Comparison of ENCODE assay signal across 1 cellular context in genomic region chr2:147133273-147133901, GRCh38.
TF ChIP-seq lines count a peak whose summit lies in the region.

No MANE protein-coding gene starts in this region.

TF ChIP-seq in GM23338, 12 proteins besides CTCF, POLR2A, EP300 and RAD21 (continued from another document):
- TF ChIP-seq, protein P1, sequence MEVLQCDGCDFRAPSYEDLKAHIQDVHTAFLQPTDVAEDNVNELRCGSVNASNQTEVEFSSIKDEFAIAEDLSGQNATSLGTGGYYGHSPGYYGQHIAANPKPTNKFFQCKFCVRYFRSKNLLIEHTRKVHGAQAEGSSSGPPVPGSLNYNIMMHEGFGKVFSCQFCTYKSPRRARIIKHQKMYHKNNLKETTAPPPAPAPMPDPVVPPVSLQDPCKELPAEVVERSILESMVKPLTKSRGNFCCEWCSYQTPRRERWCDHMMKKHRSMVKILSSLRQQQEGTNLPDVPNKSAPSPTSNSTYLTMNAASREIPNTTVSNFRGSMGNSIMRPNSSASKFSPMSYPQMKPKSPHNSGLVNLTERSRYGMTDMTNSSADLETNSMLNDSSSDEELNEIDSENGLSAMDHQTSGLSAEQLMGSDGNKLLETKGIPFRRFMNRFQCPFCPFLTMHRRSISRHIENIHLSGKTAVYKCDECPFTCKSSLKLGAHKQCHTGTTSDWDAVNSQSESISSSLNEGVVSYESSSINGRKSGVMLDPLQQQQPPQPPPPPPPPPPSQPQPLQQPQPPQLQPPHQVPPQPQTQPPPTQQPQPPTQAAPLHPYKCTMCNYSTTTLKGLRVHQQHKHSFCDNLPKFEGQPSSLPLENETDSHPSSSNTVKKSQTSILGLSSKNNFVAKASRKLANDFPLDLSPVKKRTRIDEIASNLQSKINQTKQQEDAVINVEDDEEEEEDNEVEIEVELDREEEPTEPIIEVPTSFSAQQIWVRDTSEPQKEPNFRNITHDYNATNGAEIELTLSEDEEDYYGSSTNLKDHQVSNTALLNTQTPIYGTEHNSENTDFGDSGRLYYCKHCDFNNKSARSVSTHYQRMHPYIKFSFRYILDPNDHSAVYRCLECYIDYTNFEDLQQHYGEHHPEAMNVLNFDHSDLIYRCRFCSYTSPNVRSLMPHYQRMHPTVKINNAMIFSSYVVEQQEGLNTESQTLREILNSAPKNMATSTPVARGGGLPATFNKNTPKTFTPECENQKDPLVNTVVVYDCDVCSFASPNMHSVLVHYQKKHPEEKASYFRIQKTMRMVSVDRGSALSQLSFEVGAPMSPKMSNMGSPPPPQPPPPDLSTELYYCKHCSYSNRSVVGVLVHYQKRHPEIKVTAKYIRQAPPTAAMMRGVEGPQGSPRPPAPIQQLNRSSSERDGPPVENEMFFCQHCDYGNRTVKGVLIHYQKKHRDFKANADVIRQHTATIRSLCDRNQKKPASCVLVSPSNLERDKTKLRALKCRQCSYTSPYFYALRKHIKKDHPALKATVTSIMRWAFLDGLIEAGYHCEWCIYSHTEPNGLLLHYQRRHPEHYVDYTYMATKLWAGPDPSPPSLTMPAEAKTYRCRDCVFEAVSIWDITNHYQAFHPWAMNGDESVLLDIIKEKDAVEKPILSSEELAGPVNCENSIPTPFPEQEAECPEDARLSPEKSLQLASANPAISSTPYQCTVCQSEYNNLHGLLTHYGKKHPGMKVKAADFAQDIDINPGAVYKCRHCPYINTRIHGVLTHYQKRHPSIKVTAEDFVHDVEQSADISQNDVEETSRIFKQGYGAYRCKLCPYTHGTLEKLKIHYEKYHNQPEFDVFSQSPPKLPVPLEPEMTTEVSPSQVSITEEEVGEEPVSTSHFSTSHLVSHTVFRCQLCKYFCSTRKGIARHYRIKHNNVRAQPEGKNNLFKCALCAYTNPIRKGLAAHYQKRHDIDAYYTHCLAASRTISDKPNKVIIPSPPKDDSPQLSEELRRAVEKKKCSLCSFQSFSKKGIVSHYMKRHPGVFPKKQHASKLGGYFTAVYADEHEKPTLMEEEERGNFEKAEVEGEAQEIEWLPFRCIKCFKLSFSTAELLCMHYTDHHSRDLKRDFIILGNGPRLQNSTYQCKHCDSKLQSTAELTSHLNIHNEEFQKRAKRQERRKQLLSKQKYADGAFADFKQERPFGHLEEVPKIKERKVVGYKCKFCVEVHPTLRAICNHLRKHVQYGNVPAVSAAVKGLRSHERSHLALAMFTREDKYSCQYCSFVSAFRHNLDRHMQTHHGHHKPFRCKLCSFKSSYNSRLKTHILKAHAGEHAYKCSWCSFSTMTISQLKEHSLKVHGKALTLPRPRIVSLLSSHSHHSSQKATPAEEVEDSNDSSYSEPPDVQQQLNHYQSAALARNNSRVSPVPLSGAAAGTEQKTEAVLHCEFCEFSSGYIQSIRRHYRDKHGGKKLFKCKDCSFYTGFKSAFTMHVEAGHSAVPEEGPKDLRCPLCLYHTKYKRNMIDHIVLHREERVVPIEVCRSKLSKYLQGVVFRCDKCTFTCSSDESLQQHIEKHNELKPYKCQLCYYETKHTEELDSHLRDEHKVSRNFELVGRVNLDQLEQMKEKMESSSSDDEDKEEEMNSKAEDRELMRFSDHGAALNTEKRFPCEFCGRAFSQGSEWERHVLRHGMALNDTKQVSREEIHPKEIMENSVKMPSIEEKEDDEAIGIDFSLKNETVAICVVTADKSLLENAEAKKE (CRISPR knock-in tag; IDR thresholded peaks at IDR 0.05), result no peak
- TF ChIP-seq CREB1 (CRISPR knock-in tag; IDR thresholded peaks at IDR 0.05; ENCODE audit: low read depth) (no peak), EZH2 (IDR thresholded peaks at IDR 0.05; ENCODE audit: low read depth, unreplicated experiment) (no peak), NANOG (IDR thresholded peaks at IDR 0.05; ENCODE audit: borderline replicate concordance) (no peak)
